ENCODE assay signal across 1 cellular context in genomic region chr20:9889270-9889981, GRCh38.
TF ChIP-seq lines count a peak whose summit lies in the region.

No MANE protein-coding gene starts in this region.

TF ChIP-seq in K562, 482 proteins besides CTCF, POLR2A, EP300 and RAD21 (continued from another document):
- TF ChIP-seq ZNF277 (CRISPR knock-in tag; IDR thresholded peaks at IDR 0.05; ENCODE audit: borderline replicate concordance) (no peak), UBTF (IDR thresholded peaks at IDR 0.05; ENCODE audit: borderline replicate concordance in 1 of 2, low read depth in 2 of 2, low read length in 2 of 2) (no peak)
